18 cellular contexts compared by ENCODE assay signal in genomic region chr12:27588786-27589185, GRCh38.
"Had no signal": no experiment of that assay in that cellular context is flagged by ENCODE, and none has a peak within 500 bp of the region (broad histone marks: within the 10 kb centered on the region; RNA-seq: fewer than 3 reads in every experiment).

No MANE protein-coding gene starts in this region.

- ATAC-seq: natural killer cell treated with Interleukin-12 subunit alpha and Interleukin-12 subunit beta and Interleukin-15 and Interleukin-18, amount 100 ng/mL, for 72 hours; psoas muscle; sciatic nerve; WTC11 had no signal

- H3K36me3 ChIP-seq: suprapubic skin, upper lobe of left lung had no signal

- H3K27ac ChIP-seq: psoas muscle, upper lobe of left lung had no signal

- H3K4me3 Mint-ChIP-seq: central memory CD8-positive, alpha-beta T cell; WTC11 had no signal

- H3K27me3 ChIP-seq: suprapubic skin, upper lobe of left lung had no signal

- H3K36me3 Mint-ChIP-seq: natural killer cell treated with Interleukin-12 subunit alpha and Interleukin-12 subunit beta and Interleukin-15 and Interleukin-18, amount 100 ng/mL, for 72 hours; WTC11 had no signal

- DNase-seq: activated CD4-positive, alpha-beta T cell treated with anti-CD3 and anti-CD28 coated beads, Interleukin-2, amount 10 ng/mL, durations not matched to agents 7 days and 5 days; activated gamma-delta T cell treated with Interleukin-2 at 50 U/mL for 16 hours; activated T-cell treated with anti-CD3 and anti-CD28 coated beads, Interleukin-2, amount 50 U/mL, for 1 hour; cortex of kidney; effector CD8-positive, alpha-beta T cell; hypothalamus; occipital lobe; psoas muscle; SK-N-SH; stimulated activated naive CD8-positive, alpha-beta T cell treated with anti-CD3 and anti-CD28 coated beads, Interleukin-15, Interleukin-2, amounts not matched to agents 100 U/mL and 50 U/mL, for 24 hours; T-helper 1 cell; upper lobe of left lung had no signal

- H3K4me3 ChIP-seq: lung, psoas muscle, suprapubic skin, upper lobe of left lung had no signal

- H3K9me3 ChIP-seq: psoas muscle, SK-N-SH, suprapubic skin, upper lobe of left lung had no signal

- H3K27ac Mint-ChIP-seq: natural killer cell treated with Interleukin-12 subunit alpha and Interleukin-12 subunit beta and Interleukin-15 and Interleukin-18, amount 100 ng/mL, for 72 hours; WTC11 had no signal

- H3K4me2 ChIP-seq: SK-N-SH had no signal

- H3K4me1 Mint-ChIP-seq: central memory CD8-positive, alpha-beta T cell had no signal

- H3K27me3 Mint-ChIP-seq: activated CD4-positive, alpha-beta T cell treated with anti-CD3 and anti-CD28 coated beads, Interleukin-2, amount 10 ng/mL, durations not matched to agents 7 days and 5 days had no signal

- H3K9me3 Mint-ChIP-seq: activated CD4-positive, alpha-beta T cell treated with anti-CD3 and anti-CD28 coated beads, Interleukin-2, amount 10 ng/mL, durations not matched to agents 7 days and 5 days; central memory CD8-positive, alpha-beta T cell; natural killer cell treated with Interleukin-12 subunit alpha and Interleukin-12 subunit beta and Interleukin-15 and Interleukin-18, amount 100 ng/mL, for 72 hours; WTC11 had no signal
